29 cellular contexts compared by ENCODE assay signal in genomic region chr19:1392407-1392806, GRCh38. TPM values are rescaled to one million over a fixed set of nuclear protein-coding genes. Genes with fewer than 3 reads are reported as not detected.
"Had no signal": no experiment of that assay in that cellular context is flagged by ENCODE, and none has a peak within 500 bp of the region (broad histone marks: within the 10 kb centered on the region; RNA-seq: fewer than 3 reads in every experiment).

No MANE protein-coding gene starts in this region.

- H3K4me3 Mint-ChIP-seq: activated CD4-positive, alpha-beta memory T cell treated with anti-CD3 and anti-CD28 coated beads for 36 hours; activated CD4-positive, alpha-beta T cell treated with anti-CD3 and anti-CD28 coated beads for 36 hours; activated CD4-positive, alpha-beta T cell treated with anti-CD3 and anti-CD28 coated beads, Interleukin-2, amount 10 ng/mL, durations not matched to agents 24 days and 14 days; activated CD8-positive, alpha-beta memory T cell treated with anti-CD3 and anti-CD28 coated beads, Interleukin-2, amount 10 ng/mL, durations not matched to agents 7 days and 5 days; activated CD8-positive, alpha-beta T cell treated with anti-CD3 and anti-CD28 coated beads, Interleukin-2, amount 10 ng/mL, durations not matched to agents 7 days and 5 days; activated naive CD8-positive, alpha-beta T cell; activated T-cell treated with anti-CD3 and anti-CD28 coated beads, Interleukin-2, amount 50 U/mL, for 4 hours; activated T-helper 17 cell treated with anti-CD3 and anti-CD28 coated beads, Interleukin-2, amount 50 U/mL, for 72 hours; T-helper 17 cell; T-helper 2 cell treated with Interferon-gamma antibody and Interleukin-4, amounts not matched to agents 5 μg/mL and 100 μg/mL, for 36 hours had no signal

- H3K4me3 ChIP-seq: body of pancreas had no signal

- H3K9me3 Mint-ChIP-seq: activated CD4-positive, alpha-beta memory T cell treated with anti-CD3 and anti-CD28 coated beads for 36 hours; activated CD4-positive, alpha-beta T cell treated with anti-CD3 and anti-CD28 coated beads, Interleukin-2, amount 10 ng/mL, durations not matched to agents 24 days and 14 days; activated T-cell treated with anti-CD3 and anti-CD28 coated beads, Interleukin-2, amount 50 U/mL, for 4 hours; activated T-helper 17 cell treated with anti-CD3 and anti-CD28 coated beads, Interleukin-2, amount 50 U/mL, for 72 hours; T-helper 2 cell treated with Interferon-gamma antibody and Interleukin-4, amounts not matched to agents 5 μg/mL and 100 μg/mL, for 36 hours had no signal

- H3K4me1 Mint-ChIP-seq: activated T-helper 17 cell treated with anti-CD3 and anti-CD28 coated beads, Interleukin-2, amount 50 U/mL, for 72 hours had no signal

- H3K27ac ChIP-seq: body of pancreas had no signal

- H3K9me3 ChIP-seq: body of pancreas had no signal

- H3K27ac Mint-ChIP-seq: activated CD4-positive, alpha-beta memory T cell treated with anti-CD3 and anti-CD28 coated beads for 36 hours; activated CD4-positive, alpha-beta T cell treated with anti-CD3 and anti-CD28 coated beads for 36 hours; activated CD4-positive, alpha-beta T cell treated with anti-CD3 and anti-CD28 coated beads, Interleukin-2, amount 10 ng/mL, durations not matched to agents 24 days and 14 days; activated CD8-positive, alpha-beta memory T cell treated with anti-CD3 and anti-CD28 coated beads, Interleukin-2, amount 10 ng/mL, durations not matched to agents 7 days and 5 days; activated CD8-positive, alpha-beta T cell treated with anti-CD3 and anti-CD28 coated beads, Interleukin-2, amount 10 ng/mL, durations not matched to agents 7 days and 5 days; activated naive CD8-positive, alpha-beta T cell; activated T-helper 17 cell treated with anti-CD3 and anti-CD28 coated beads, Interleukin-2, amount 50 U/mL, for 72 hours; T-helper 17 cell; T-helper 2 cell treated with Interferon-gamma antibody and Interleukin-4, amounts not matched to agents 5 μg/mL and 100 μg/mL, for 36 hours had no signal

- H3K27me3 Mint-ChIP-seq: activated CD4-positive, alpha-beta memory T cell treated with anti-CD3 and anti-CD28 coated beads for 36 hours; activated CD4-positive, alpha-beta T cell treated with anti-CD3 and anti-CD28 coated beads for 36 hours; activated CD4-positive, alpha-beta T cell treated with anti-CD3 and anti-CD28 coated beads, Interleukin-2, amount 10 ng/mL, durations not matched to agents 24 days and 14 days; activated CD8-positive, alpha-beta memory T cell treated with anti-CD3 and anti-CD28 coated beads, Interleukin-2, amount 10 ng/mL, durations not matched to agents 7 days and 5 days; activated naive CD8-positive, alpha-beta T cell; activated T-helper 17 cell treated with anti-CD3 and anti-CD28 coated beads, Interleukin-2, amount 50 U/mL, for 72 hours; T-helper 17 cell had no signal

- H3K27me3 ChIP-seq: body of pancreas had no signal

- DNase-seq: activated CD4-positive, alpha-beta memory T cell treated with anti-CD3 and anti-CD28 coated beads for 36 hours; activated CD4-positive, alpha-beta T cell treated with anti-CD3 and anti-CD28 coated beads for 36 hours; activated CD4-positive, alpha-beta T cell treated with anti-CD3 and anti-CD28 coated beads, Interleukin-2, amount 10 ng/mL, durations not matched to agents 24 days and 14 days; activated CD4-positive, CD25-positive, alpha-beta regulatory T cell; activated CD4-positive, CD25-positive, alpha-beta regulatory T cell treated with anti-CD3 and anti-CD28 coated beads, Interleukin-2, amount 50 U/mL, for 72 hours; activated CD8-positive, alpha-beta memory T cell treated with anti-CD3 and anti-CD28 coated beads, Interleukin-2, amount 10 ng/mL, durations not matched to agents 7 days and 5 days; activated CD8-positive, alpha-beta memory T cell treated with anti-CD3 and anti-CD28 coated beads, Interleukin-2, amount 50 U/mL, for 4 hours; activated CD8-positive, alpha-beta T cell treated with anti-CD3 and anti-CD28 coated beads, Interleukin-2, amount 10 ng/mL, durations not matched to agents 7 days and 5 days; activated effector memory CD4-positive, alpha-beta T cell treated with Interleukin-2 at 50 U/mL for 16 hours; activated gamma-delta T cell treated with Interleukin-2 at 50 U/mL for 16 hours; activated naive CD4-positive, alpha-beta T cell treated with anti-CD3 and anti-CD28 coated beads, Interleukin-2, amount 50 U/mL, for 16 hours; activated naive CD4-positive, alpha-beta T cell treated with Interleukin-2 at 50 U/mL for 16 hours; activated T-cell treated with anti-CD3 and anti-CD28 coated beads, Interleukin-2, amount 50 U/mL, for 4 hours; amniotic stem cell; aorta; body of pancreas; caudate nucleus; cortex of kidney; dermis blood vessel endothelial cell; effector CD8-positive, alpha-beta T cell; foreskin fibroblast; head of caudate nucleus; T-helper 1 cell; T-helper 17 cell; T1000 had no signal

RNA-seq across cellular contexts. Expression of gene APC2, which starts 57.5 kb away (rescaled TPM):
- total RNA-seq: activated CD8-positive, alpha-beta T cell treated with anti-CD3 and anti-CD28 coated beads, Interleukin-2, amount 10 ng/mL, durations not matched to agents 7 days and 5 days; epithelial cell of proximal tubule had no signal
